ENCODE assay signal across 20 cellular contexts in the genomic region with DNA sequence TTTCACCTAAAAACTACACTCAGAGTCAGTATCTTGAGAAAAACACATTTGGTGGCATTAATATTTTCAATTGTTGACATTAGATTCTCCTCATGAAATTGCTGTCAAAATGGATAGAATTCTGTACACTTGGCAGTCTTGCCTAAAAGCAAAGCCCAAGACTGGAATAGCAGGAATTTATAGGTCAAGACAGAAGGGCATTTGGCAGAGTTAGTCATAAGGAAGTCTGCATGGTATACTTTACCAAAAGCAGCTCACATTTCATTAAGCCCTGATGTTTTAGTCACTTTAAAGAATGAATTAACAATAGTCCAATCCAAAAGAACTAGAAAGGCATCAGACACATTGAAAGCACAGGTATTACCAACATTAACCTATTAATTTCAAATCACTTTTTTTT. TPM values are rescaled to one million over a fixed set of nuclear protein-coding genes. Genes with fewer than 3 reads are reported as not detected.
DNase-seq lines count a peak whose midpoint lies in the region; ATAC-seq and TF ChIP-seq lines count a peak whose summit lies in the region.
"Had no signal": no experiment of that assay in that cellular context is flagged by ENCODE, and none has a peak within 500 bp of the region (broad histone marks: within the 10 kb centered on the region; RNA-seq: fewer than 3 reads in every experiment).

No MANE protein-coding gene starts in this region.

- H4K20me1 ChIP-seq in fibroblast of lung (ENCODE audit: control insufficient read depth, extremely low read depth, insufficient read depth, low read length), result no peaks in the 10 kb centered on the region

- no peak for ATAC-seq in GM19035 (IDR thresholded peaks at IDR 0.05; ENCODE audit: unreplicated experiment)
- ATAC-seq: activated naive CD4-positive, alpha-beta T cell treated with anti-CD3 and anti-CD28 coated beads, Interleukin-2, amount 50 U/mL, for 72 hours; activated T-cell treated with anti-CD3 and anti-CD28 coated beads, Interleukin-2, amount 50 U/mL, for 4 hours; gastrocnemius medialis had no signal

- H3K36me3 ChIP-seq in fibroblast of lung (ENCODE audit: control insufficient read depth, insufficient read depth, low read length) (no peaks in the 10 kb centered on the region), left ventricle myocardium inferior (no peaks in the 10 kb centered on the region)
- H3K36me3 ChIP-seq: gastrocnemius medialis, spleen, WERI-Rb-1 had no signal

- DNase-seq in HCEC 1CT (peak; percentile 54), fibroblast of lung (ENCODE audit: low read depth in 2 of 2) (peak; percentile 58 to 62), renal cortical epithelial cell (ENCODE audit: low read depth) (peak; percentile 62), left ventricle myocardium inferior (no peak), pons (ENCODE audit: low spot score) (no peak), OCI-M1 (lab: John Stamatoyannopoulos, UW) (no peak)
- DNase-seq: activated CD4-positive, alpha-beta memory T cell treated with anti-CD3 and anti-CD28 coated beads for 36 hours; activated T-cell treated with anti-CD3 and anti-CD28 coated beads, Interleukin-2, amount 50 U/mL, for 4 hours; COR-L47; gastrocnemius medialis; Karpas-422; NCI-H146; posterior cingulate gyrus; Right ventricle myocardium superior; spleen; T-helper 1 cell; WERI-Rb-1 had no signal

- H3K27ac ChIP-seq in VCaP (peak overlapping the region; percentile 68), fibroblast of lung (ENCODE audit: insufficient read depth, low read length) (no peak overlapping the region), left ventricle myocardium inferior (replicated peaks) (no peak overlapping the region)
- H3K27ac ChIP-seq: gastrocnemius medialis, spleen, WERI-Rb-1 had no signal

- intact Hi-C loops in left ventricle myocardium inferior (cut with micrococcal nuclease), result no loop called here

- H3K79me2 ChIP-seq in fibroblast of lung (ENCODE audit: control insufficient read depth, insufficient read depth, low read length), result no peaks in the 10 kb centered on the region

- no peaks in the 10 kb centered on the region for H3K9me3 ChIP-seq in fibroblast of lung (ENCODE audit: control insufficient read depth, insufficient read depth, low read depth, low read length)
- H3K9me3 ChIP-seq in left ventricle myocardium inferior (replicated peaks), result no peaks in the 10 kb centered on the region
- H3K9me3 ChIP-seq: gastrocnemius medialis, spleen had no signal

- no peak overlapping the region for H3K4me2 ChIP-seq in fibroblast of lung (ENCODE audit: extremely low read depth, insufficient read depth, low read length)

- H2AFZ ChIP-seq in fibroblast of lung (ENCODE audit: low read length), result no peak overlapping the region

- TF ChIP-seq CTCF in VCaP (conservative IDR thresholded peaks at IDR 0.05), result no peak
- TF ChIP-seq CTCF in fibroblast of lung (conservative IDR thresholded peaks at IDR 0.05 in 1 of 2, IDR thresholded peaks at IDR 0.05 in 1 of 2; ENCODE audit: low read depth in 1 of 2, low read length in 2 of 2), result no peak
- TF ChIP-seq CTCF in left ventricle myocardium inferior (IDR thresholded peaks at IDR 0.05; ENCODE audit: borderline replicate concordance), result no peak

- no peak overlapping the region for H3K4me3 ChIP-seq in fibroblast of lung (replicated peaks in 1 of 4; ENCODE audit: control extremely low read depth in 1 of 4, insufficient read depth in 1 of 4, low read depth in 3 of 4, low read length in 4 of 4)
- no peak overlapping the region for H3K4me3 ChIP-seq in left ventricle myocardium inferior
- H3K4me3 ChIP-seq: gastrocnemius medialis, spleen had no signal

- H3K9ac ChIP-seq in fibroblast of lung (ENCODE audit: insufficient read depth, low read length), result no peak overlapping the region

- no peaks in the 10 kb centered on the region for H3K27me3 ChIP-seq in fibroblast of lung (ENCODE audit: control insufficient read depth, insufficient read depth, low read length)
- H3K27me3 ChIP-seq in left ventricle myocardium inferior (ENCODE audit: low read depth), result no peaks in the 10 kb centered on the region
- H3K27me3 ChIP-seq: gastrocnemius medialis had no signal

- H3K4me1 ChIP-seq in fibroblast of lung (ENCODE audit: control insufficient read depth, extremely low read depth, insufficient read depth, low read length), result no peaks in the 10 kb centered on the region
- no peaks in the 10 kb centered on the region for H3K4me1 ChIP-seq in left ventricle myocardium inferior
- H3K4me1 ChIP-seq: gastrocnemius medialis, spleen had no signal

RNA-seq across cellular contexts. Expression of gene CCDC160, which starts 7.1 kb away (rescaled TPM):
- total RNA-seq in fibroblast of lung, result 0.17 and 0.26 TPM in 2 replicates
- 0.06 and 0.10 TPM in 2 replicates for polyA plus RNA-seq in fibroblast of lung
- polyA plus RNA-seq in fibroblast of lung (2012), result 0.16 and 0.24 TPM in 2 replicates
- polyA minus RNA-seq in fibroblast of lung (ENCODE audit: low replicate concordance), result not detected in 2 replicates
- 3.0 TPM in 1 of 2 replicates, not detected in the other for total RNA-seq in renal cortical epithelial cell
- not detected for total RNA-seq in left ventricle myocardium inferior
- total RNA-seq: activated CD4-positive, alpha-beta memory T cell treated with anti-CD3 and anti-CD28 coated beads for 36 hours; activated naive CD4-positive, alpha-beta T cell treated with anti-CD3 and anti-CD28 coated beads, Interleukin-2, amount 50 U/mL, for 72 hours; activated T-cell treated with anti-CD3 and anti-CD28 coated beads, Interleukin-2, amount 50 U/mL, for 4 hours; Right ventricle myocardium superior had no signal

Comparison
In these comparisons a context has a peak if more than half of its experiments do, and no peak if none do; other contexts are left out.
1. DNase-seq: peak in HCEC 1CT (single experiment), fibroblast of lung (2 of 2) and renal cortical epithelial cell (single experiment); none in left ventricle myocardium inferior (single experiment), pons (single experiment) and OCI-M1 (single experiment).